In the genomic region with DNA sequence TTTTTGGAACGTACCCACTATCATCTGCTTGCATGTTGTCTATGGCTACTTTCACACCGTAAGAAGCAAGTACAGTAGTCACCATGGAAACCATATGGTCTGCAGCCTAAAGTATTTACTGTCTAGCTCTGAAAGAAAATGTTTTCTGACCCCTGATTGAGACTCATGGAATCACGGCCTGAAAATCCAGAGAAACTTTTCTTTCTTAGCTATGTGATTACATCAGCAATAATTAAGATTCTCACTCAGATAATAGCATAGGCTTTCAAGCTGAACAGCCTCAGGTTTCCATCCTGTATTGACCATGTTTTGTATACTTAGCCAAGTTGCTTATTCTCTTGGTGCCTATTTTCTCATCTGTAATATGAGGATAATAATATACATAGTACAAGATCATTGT, we compare ENCODE assay signal across 32 cellular contexts.
"Had no signal": no experiment of that assay in that cellular context is flagged by ENCODE, and none has a peak within 500 bp of the region (broad histone marks: within the 10 kb centered on the region; RNA-seq: fewer than 3 reads in every experiment).

No MANE protein-coding gene starts in this region.

- ATAC-seq: activated CD4-positive, alpha-beta T cell treated with anti-CD3 and anti-CD28 coated beads for 36 hours; activated CD8-positive, alpha-beta memory T cell treated with anti-CD3 and anti-CD28 coated beads, Interleukin-2, amount 10 ng/mL, durations not matched to agents 7 days and 5 days; activated CD8-positive, alpha-beta T cell treated with anti-CD3 and anti-CD28 coated beads, Interleukin-2, amount 10 ng/mL, durations not matched to agents 7 days and 5 days; body of pancreas; gastroesophageal sphincter; heart right ventricle; T-helper 17 cell had no signal

- DNase-seq: activated CD4-positive, alpha-beta memory T cell treated with anti-CD3 and anti-CD28 coated beads for 36 hours; activated CD4-positive, alpha-beta T cell treated with anti-CD3 and anti-CD28 coated beads for 36 hours; activated CD4-positive, alpha-beta T cell treated with anti-CD3 and anti-CD28 coated beads, Interleukin-2, amount 10 ng/mL, durations not matched to agents 24 days and 14 days; activated CD4-positive, CD25-positive, alpha-beta regulatory T cell; activated CD4-positive, CD25-positive, alpha-beta regulatory T cell treated with anti-CD3 and anti-CD28 coated beads, Interleukin-2, amount 50 U/mL, for 72 hours; activated CD8-positive, alpha-beta memory T cell treated with anti-CD3 and anti-CD28 coated beads, Interleukin-2, amount 10 ng/mL, durations not matched to agents 7 days and 5 days; activated CD8-positive, alpha-beta memory T cell treated with anti-CD3 and anti-CD28 coated beads, Interleukin-2, amount 50 U/mL, for 4 hours; activated CD8-positive, alpha-beta T cell treated with anti-CD3 and anti-CD28 coated beads, Interleukin-2, amount 10 ng/mL, durations not matched to agents 7 days and 5 days; activated effector memory CD4-positive, alpha-beta T cell treated with anti-CD3 and anti-CD28 coated beads, Interleukin-2, amount 50 U/mL, for 16 hours; activated naive CD4-positive, alpha-beta T cell treated with anti-CD3 and anti-CD28 coated beads, Interleukin-2, amount 50 U/mL, for 16 hours; activated naive CD4-positive, alpha-beta T cell treated with Interleukin-2 at 50 U/mL for 16 hours; activated T-cell treated with anti-CD3 and anti-CD28 coated beads, Interleukin-2, amount 50 U/mL, for 1 hour; activated T-cell treated with anti-CD3 and anti-CD28 coated beads, Interleukin-2, amount 50 U/mL, for 48 hours; adrenal gland; amygdala; aorta; body of pancreas; caudate nucleus; cortex of kidney; dermis blood vessel endothelial cell; effector CD8-positive, alpha-beta T cell; esophagus squamous epithelium; foreskin melanocyte; heart right ventricle; T-helper 17 cell; T1000 had no signal

- H3K4me3 ChIP-seq: adrenal gland, body of pancreas, esophagus squamous epithelium, gastroesophageal sphincter, heart right ventricle, hepatocyte had no signal

- H3K27ac ChIP-seq: adrenal gland, body of pancreas, epithelial cell of prostate, esophagus squamous epithelium, gastroesophageal sphincter, heart right ventricle, hepatocyte had no signal

- FAIRE-seq: colon, endometrium, endothelial cell of umbilical vein had no signal

- H3K4me1 ChIP-seq: adrenal gland, body of pancreas, esophagus squamous epithelium, gastroesophageal sphincter, heart right ventricle had no signal

- H3K4me2 ChIP-seq: hepatocyte had no signal

- H3K9me3 ChIP-seq: adrenal gland, body of pancreas, esophagus squamous epithelium, gastroesophageal sphincter had no signal
